22 cellular contexts compared by ENCODE assay signal in genomic region chr4:110112056-110112455, GRCh38.
A peak's percentile ranks its signal among the peaks of the same experiment; 100 is the strongest.
DNase-seq lines count a peak whose midpoint lies in the region; ATAC-seq, FAIRE-seq and TF ChIP-seq lines count a peak whose summit lies in the region.
"Had no signal": no experiment of that assay in that cellular context is flagged by ENCODE, and none has a peak within 500 bp of the region (broad histone marks: within the 10 kb centered on the region; RNA-seq: fewer than 3 reads in every experiment).

No MANE protein-coding gene starts in this region.

- no peak overlapping the region; the same call in 1 of the 2 replicates for H3K27ac ChIP-seq in GM23338 (ENCODE audit: low read depth)
- no peak overlapping the region for H3K27ac ChIP-seq in trophoblast cell (ENCODE audit: low read depth, low read length)
- H3K27ac ChIP-seq: BLaER1 had no signal

- H3K4me3 ChIP-seq in GM23338: no peak overlapping the region
- no peak overlapping the region for H3K4me3 ChIP-seq in trophoblast cell (ENCODE audit: low read depth, low read length)
- H3K4me3 ChIP-seq: BLaER1 had no signal

- WGBS in trophoblast cell (ENCODE audit: extremely low coverage, insufficient coverage, insufficient read length): no CpG with 5 or more reads among the region's 4 CpGs

- no peak overlapping the region for H3K18ac ChIP-seq in trophoblast cell (ENCODE audit: low read length)

- POLR2A ChIA-PET in WTC11 (lab: Charles Lee): no interaction called here

- H3K9ac ChIP-seq in trophoblast cell (ENCODE audit: low read length): no peak overlapping the region
- H3K9ac ChIP-seq: BLaER1 had no signal

- FAIRE-seq in D721Med (lab: Jason Lieb, UNC) (no peak), frontal cortex (lab: Jason Lieb, UNC) (no peak)
- FAIRE-seq: A204.1, G401.6, GM12891 had no signal

- H4K91ac ChIP-seq in trophoblast cell (ENCODE audit: low read depth, low read length): no peak overlapping the region

- ATAC-seq in GM23338 (no peak), WTC11 (no peak)

- H3K4me3 Mint-ChIP-seq in GM23338 (no peak overlapping the region), WTC11 (no peak overlapping the region)
- H3K4me3 Mint-ChIP-seq: CD14-positive monocyte; CD4-positive, alpha-beta memory T cell; CD4-positive, CD25-positive, alpha-beta regulatory T cell; CD8-positive, alpha-beta memory T cell had no signal

- H3K4me1 Mint-ChIP-seq in GM23338 (peaks cover 52% of the 10 kb centered on the region), WTC11 (peaks cover 53% of the 10 kb centered on the region)

- no peak for DNase-seq in GM23338 (ENCODE audit: low spot score)
- no peak for DNase-seq in WTC11 (ENCODE audit: low spot score)
- DNase-seq in trophoblast cell: peak; percentile 68 to 95
- DNase-seq in D721Med (ENCODE audit: insufficient read length, low spot score): no peak
- DNase-seq in frontal cortex (ENCODE audit: low spot score in 2 of 2): no peak
- no peak for DNase-seq in T-helper 9 cell
- DNase-seq in hippocampal formation (lab: John Stamatoyannopoulos, UW): no peak
- DNase-seq: 8988T; ACHN; BE2C; C1 segment of cervical spinal cord; CD4-positive, alpha-beta memory T cell; CD4-positive, CD25-positive, alpha-beta regulatory T cell; CD8-positive, alpha-beta memory T cell; COR-L47; DMS79 treated with DMSO at 0.1 percent for 48 hours; GF-D8 had no signal

- H3K14ac ChIP-seq in trophoblast cell (ENCODE audit: low read length): no peak overlapping the region

- peaks cover 3% of the 10 kb centered on the region; the same call in 1 of the 2 replicates for H4K20me1 ChIP-seq in GM23338 (replicated peaks; ENCODE audit: insufficient read depth)
- H4K20me1 ChIP-seq: BLaER1 had no signal

- no peaks in the 10 kb centered on the region for H3F3A ChIP-seq in GM23338 (replicated peaks; ENCODE audit: low read depth)

- no peak overlapping the region for H4K12ac ChIP-seq in trophoblast cell (ENCODE audit: low read depth, low read length)

- no peak overlapping the region for H2BK120ac ChIP-seq in trophoblast cell (ENCODE audit: insufficient read depth, low read length, poor library complexity)

- no peak overlapping the region for H3K4ac ChIP-seq in trophoblast cell (ENCODE audit: low read depth, low read length)

- H3K9me3 ChIP-seq in trophoblast cell (ENCODE audit: insufficient read depth, low read depth, low read length): no peaks in the 10 kb centered on the region
- H3K9me3 ChIP-seq: BE2C, BLaER1 had no signal

- H2AK5ac ChIP-seq in trophoblast cell (ENCODE audit: low read length): no peak overlapping the region

- peaks cover 81% of the 10 kb centered on the region for H3K79me2 ChIP-seq in GM23338 (replicated peaks; ENCODE audit: insufficient read depth)
- no peaks in the 10 kb centered on the region for H3K79me2 ChIP-seq in trophoblast cell (ENCODE audit: control insufficient read depth, insufficient read depth, low read length, poor library complexity)

- TF ChIP-seq CTCF in GM23338 (conservative IDR thresholded peaks at IDR 0.05; ENCODE audit: low read depth in 2 of 2) (no peak), WTC11 (IDR thresholded peaks at IDR 0.05) (no peak), D721Med (IDR thresholded peaks at IDR 0.05; ENCODE audit: insufficient read depth, missing control alignments) (no peak)

- H3K36me3 Mint-ChIP-seq in GM23338 (ENCODE audit: low read depth) (peaks cover 13% of the 10 kb centered on the region), WTC11 (peaks cover 9% of the 10 kb centered on the region)
- H3K36me3 Mint-ChIP-seq: CD14-positive monocyte; CD4-positive, CD25-positive, alpha-beta regulatory T cell had no signal

- CTCF ChIA-PET in WTC11 (lab: Charles Lee): no interaction called here

- no peak overlapping the region for H4K8ac ChIP-seq in trophoblast cell (ENCODE audit: low read depth, low read length)

- no peak overlapping the region for H2BK5ac ChIP-seq in trophoblast cell (ENCODE audit: low read depth, low read length, poor library complexity)

- H3K4me1 ChIP-seq in GM23338 (ENCODE audit: insufficient read depth): peaks cover 43% of the 10 kb centered on the region
- H3K4me1 ChIP-seq in trophoblast cell (ENCODE audit: control insufficient read depth in 1 of 2, insufficient read depth in 2 of 2, low read length in 2 of 2): peaks cover 0 to 2% of the 10 kb centered on the region in 2 experiments

- no peaks in the 10 kb centered on the region for H3K9me3 Mint-ChIP-seq in GM23338
- H3K9me3 Mint-ChIP-seq in WTC11: no peaks in the 10 kb centered on the region
- H3K9me3 Mint-ChIP-seq: CD14-positive monocyte; CD4-positive, alpha-beta memory T cell; CD8-positive, alpha-beta memory T cell had no signal

- no peak overlapping the region for H2BK12ac ChIP-seq in trophoblast cell (ENCODE audit: low read length)

- no peak overlapping the region for H3K23ac ChIP-seq in trophoblast cell (ENCODE audit: low read length)

- no peak overlapping the region for H3K4me2 ChIP-seq in GM23338
- H3K4me2 ChIP-seq in trophoblast cell (ENCODE audit: low read length): no peak overlapping the region
- H3K4me2 ChIP-seq: BLaER1 had no signal

- no peaks in the 10 kb centered on the region for H3K79me1 ChIP-seq in trophoblast cell (ENCODE audit: low read length)

- peaks cover 4% of the 10 kb centered on the region for H3K27me3 Mint-ChIP-seq in GM23338 (ENCODE audit: insufficient read depth, low read depth, poor library complexity)
- H3K27me3 Mint-ChIP-seq in WTC11 (ENCODE audit: low read depth): no peaks in the 10 kb centered on the region
- H3K27me3 Mint-ChIP-seq: CD8-positive, alpha-beta memory T cell had no signal

- H3K27me3 ChIP-seq in GM23338 (ENCODE audit: insufficient read depth): no peaks in the 10 kb centered on the region
- no peaks in the 10 kb centered on the region for H3K27me3 ChIP-seq in trophoblast cell (ENCODE audit: insufficient read depth, low read length)
- H3K27me3 ChIP-seq: BE2C, BLaER1 had no signal

- peaks cover 4% of the 10 kb centered on the region; the same call in 1 of the 2 replicates for H3K9me2 ChIP-seq in GM23338 (ENCODE audit: insufficient read depth)

- H2AFZ ChIP-seq in GM23338: no peak overlapping the region
- no peak overlapping the region for H2AFZ ChIP-seq in trophoblast cell (ENCODE audit: insufficient read depth, low read length, poor library complexity)

- H3K36me3 ChIP-seq in GM23338 (ENCODE audit: insufficient read depth) (no peaks in the 10 kb centered on the region), trophoblast cell (ENCODE audit: control insufficient read depth in 1 of 2, insufficient read depth in 2 of 2, low read length in 2 of 2) (no peaks in the 10 kb centered on the region)
- H3K36me3 ChIP-seq: BE2C had no signal

- H3K27ac Mint-ChIP-seq in GM23338 (peak overlapping the region; percentile 29; the same call in 1 of the 2 replicates), WTC11 (peak overlapping the region; percentile 36)
- H3K27ac Mint-ChIP-seq: CD4-positive, alpha-beta memory T cell; CD4-positive, CD25-positive, alpha-beta regulatory T cell; CD8-positive, alpha-beta memory T cell had no signal

TF ChIP-seq in GM23338, 12 proteins besides CTCF, POLR2A, EP300 and RAD21 (continues in another document):
- no peak for TF ChIP-seq ZNF114 (CRISPR knock-in tag; IDR thresholded peaks at IDR 0.05)
- no peak for TF ChIP-seq JUNB (IDR thresholded peaks at IDR 0.05; ENCODE audit: unreplicated experiment)
- no peak for TF ChIP-seq POLR2AphosphoS5 (IDR thresholded peaks at IDR 0.05; ENCODE audit: low read depth)

TF ChIP-seq in WTC11, 78 proteins besides CTCF, POLR2A, EP300 and RAD21 (continues in another document):
- TF ChIP-seq JAZF1 (CRISPR knock-in tag; IDR thresholded peaks at IDR 0.05): no peak
- no peak for TF ChIP-seq KAT7 (CRISPR knock-in tag; IDR thresholded peaks at IDR 0.05; ENCODE audit: borderline replicate concordance)
- no peak for TF ChIP-seq ZNF416 (CRISPR knock-in tag; IDR thresholded peaks at IDR 0.05)
- no peak for TF ChIP-seq PRRX2 (CRISPR knock-in tag; IDR thresholded peaks at IDR 0.05)
- no peak for TF ChIP-seq PREB (CRISPR knock-in tag; IDR thresholded peaks at IDR 0.05; ENCODE audit: borderline replicate concordance)
- no peak for TF ChIP-seq ZNF532 (CRISPR knock-in tag; IDR thresholded peaks at IDR 0.05; ENCODE audit: borderline replicate concordance)

Comparison
In these comparisons a context has a peak if more than half of its experiments do, and no peak if none do; other contexts are left out.
1. DNase-seq: peak in trophoblast cell (2 of 2); none in GM23338 (single experiment), WTC11 (single experiment), D721Med (single experiment), frontal cortex (0 of 2), T-helper 9 cell (single experiment) and hippocampal formation (0 of 2).